In genomic region chr10:110676016-110676415, GRCh38 we compare ENCODE assay signal across 27 cellular contexts. TPM values are rescaled to one million over a fixed set of nuclear protein-coding genes. Genes with fewer than 3 reads are reported as not detected.
"Had no signal": no experiment of that assay in that cellular context is flagged by ENCODE, and none has a peak within 500 bp of the region (broad histone marks: within the 10 kb centered on the region; RNA-seq: fewer than 3 reads in every experiment).

No MANE protein-coding gene starts in this region.

- H3K9me3 Mint-ChIP-seq: activated CD4-positive, alpha-beta T cell treated with anti-CD3 and anti-CD28 coated beads, Interleukin-2, amount 10 ng/mL, durations not matched to agents 24 days and 14 days; activated naive CD4-positive, alpha-beta T cell treated with anti-CD3 and anti-CD28 coated beads, Interleukin-2, amount 50 U/mL, for 24 hours; activated naive CD8-positive, alpha-beta T cell treated with anti-CD3 and anti-CD28 coated beads, Interleukin-2, amount 50 U/mL, for 24 hours; activated T-cell treated with anti-CD3 and anti-CD28 coated beads, Interleukin-2, amount 50 U/mL, for 24 hours; activated T-helper 1 cell treated with anti-CD3 and anti-CD28 coated beads, Interleukin-12 subunit alpha, Interleukin-12 subunit beta, Interleukin-2, Interleukin-4 antibody, amounts not matched to agents 30 ng/mL and 10 ng/mL and 1 ng/mL, durations not matched to agents 14 hours and 24 hours and 36 hours; central memory CD8-positive, alpha-beta T cell; T-helper 1 cell treated with Interleukin-12 subunit alpha and Interleukin-12 subunit beta and Interleukin-4 antibody, amounts not matched to agents 30 μg/mL and 1 μg/mL, for 36 hours; WTC11 had no signal

- ATAC-seq: activated CD8-positive, alpha-beta memory T cell treated with anti-CD3 and anti-CD28 coated beads, Interleukin-2, amount 10 ng/mL, durations not matched to agents 7 days and 5 days; activated naive CD8-positive, alpha-beta T cell treated with anti-CD3 and anti-CD28 coated beads, Interleukin-2, amount 50 U/mL, for 24 hours; PC-3; SK-N-SH treated with all-trans-retinoic acid at 6 μM for 48 hours; WTC11 had no signal

- FAIRE-seq: RCC 7860 had no signal

- H3K27ac ChIP-seq: ascending aorta had no signal

- DNase-seq: activated CD4-positive, alpha-beta T cell treated with anti-CD3 and anti-CD28 coated beads, Interleukin-2, amount 10 ng/mL, durations not matched to agents 24 days and 14 days; activated CD4-positive, alpha-beta T cell treated with anti-CD3 and anti-CD28 coated beads, Interleukin-2, amount 50 U/mL, for 48 hours; activated CD4-positive, CD25-positive, alpha-beta regulatory T cell treated with anti-CD3 and anti-CD28 coated beads, Interleukin-2, amount 50 U/mL, for 72 hours; activated CD8-positive, alpha-beta memory T cell treated with anti-CD3 and anti-CD28 coated beads, Interleukin-2, amount 10 ng/mL, durations not matched to agents 7 days and 5 days; activated effector memory CD4-positive, alpha-beta T cell treated with Interleukin-2 at 50 U/mL for 16 hours; activated naive CD4-positive, alpha-beta T cell; activated naive CD8-positive, alpha-beta T cell treated with anti-CD3 and anti-CD28 coated beads, Interleukin-2, amount 50 U/mL, for 24 hours; activated T-cell treated with anti-CD3 and anti-CD28 coated beads, Interleukin-2, amount 50 U/mL, for 24 hours; amniotic stem cell; Kasumi-1; NCI-H1105 treated with DMSO at 0.1 percent for 48 hours; NCI-H1436 treated with DMSO at 0.1 percent for 48 hours; NCI-H187; NCI-H2081; NCI-H446; NCI-H524; PC-3; SW 1271 had no signal

- H3K4me3 ChIP-seq: ascending aorta had no signal

- H3K36me3 Mint-ChIP-seq: activated CD8-positive, alpha-beta memory T cell treated with anti-CD3 and anti-CD28 coated beads, Interleukin-2, amount 10 ng/mL, durations not matched to agents 7 days and 5 days; activated naive CD4-positive, alpha-beta T cell treated with anti-CD3 and anti-CD28 coated beads, Interleukin-2, amount 50 U/mL, for 24 hours; brain; WTC11 had no signal

- H3K27ac Mint-ChIP-seq: activated CD4-positive, alpha-beta T cell treated with anti-CD3 and anti-CD28 coated beads, Interleukin-2, amount 10 ng/mL, durations not matched to agents 24 days and 14 days; activated CD8-positive, alpha-beta memory T cell treated with anti-CD3 and anti-CD28 coated beads, Interleukin-2, amount 10 ng/mL, durations not matched to agents 7 days and 5 days; activated naive CD4-positive, alpha-beta T cell treated with anti-CD3 and anti-CD28 coated beads, Interleukin-2, amount 50 U/mL, for 24 hours; activated naive CD8-positive, alpha-beta T cell treated with anti-CD3 and anti-CD28 coated beads, Interleukin-2, amount 50 U/mL, for 24 hours; activated T-cell treated with anti-CD3 and anti-CD28 coated beads, Interleukin-2, amount 50 U/mL, for 24 hours; activated T-helper 1 cell treated with anti-CD3 and anti-CD28 coated beads, Interleukin-12 subunit alpha, Interleukin-12 subunit beta, Interleukin-2, Interleukin-4 antibody, amounts not matched to agents 30 ng/mL and 10 ng/mL and 1 ng/mL, durations not matched to agents 14 hours and 24 hours and 36 hours; brain; T-helper 1 cell treated with Interleukin-12 subunit alpha and Interleukin-12 subunit beta and Interleukin-4 antibody, amounts not matched to agents 30 μg/mL and 1 μg/mL, for 36 hours; WTC11 had no signal

- H3K36me3 ChIP-seq: ascending aorta had no signal

- H3K9me3 ChIP-seq: ascending aorta had no signal

- H3K27me3 ChIP-seq: ascending aorta had no signal

- H3K4me3 Mint-ChIP-seq: activated CD4-positive, alpha-beta T cell treated with anti-CD3 and anti-CD28 coated beads, Interleukin-2, amount 10 ng/mL, durations not matched to agents 24 days and 14 days; activated CD8-positive, alpha-beta memory T cell treated with anti-CD3 and anti-CD28 coated beads, Interleukin-2, amount 10 ng/mL, durations not matched to agents 7 days and 5 days; activated naive CD4-positive, alpha-beta T cell treated with anti-CD3 and anti-CD28 coated beads, Interleukin-2, amount 50 U/mL, for 24 hours; activated naive CD8-positive, alpha-beta T cell treated with anti-CD3 and anti-CD28 coated beads, Interleukin-2, amount 50 U/mL, for 24 hours; activated T-cell treated with anti-CD3 and anti-CD28 coated beads, Interleukin-2, amount 50 U/mL, for 24 hours; activated T-helper 1 cell treated with anti-CD3 and anti-CD28 coated beads, Interleukin-12 subunit alpha, Interleukin-12 subunit beta, Interleukin-2, Interleukin-4 antibody, amounts not matched to agents 30 ng/mL and 10 ng/mL and 1 ng/mL, durations not matched to agents 14 hours and 24 hours and 36 hours; brain; central memory CD8-positive, alpha-beta T cell; T-helper 1 cell treated with Interleukin-12 subunit alpha and Interleukin-12 subunit beta and Interleukin-4 antibody, amounts not matched to agents 30 μg/mL and 1 μg/mL, for 36 hours; WTC11 had no signal

RNA-seq across cellular contexts. Expression of gene RBM20, which starts 31.9 kb away (rescaled TPM):
- total RNA-seq: activated T-helper 1 cell treated with anti-CD3 and anti-CD28 coated beads, Interleukin-12 subunit alpha, Interleukin-12 subunit beta, Interleukin-2, Interleukin-4 antibody, amounts not matched to agents 30 ng/mL and 10 ng/mL and 1 ng/mL, durations not matched to agents 14 hours and 24 hours and 36 hours had no signal
